In genomic region chr1:224333309-224333926, GRCh38 we compare ENCODE assay signal across 8 cellular contexts. TPM values are rescaled to one million over a fixed set of nuclear protein-coding genes. Genes with fewer than 3 reads are reported as not detected.
DNase-seq lines count a peak whose midpoint lies in the region; ATAC-seq and TF ChIP-seq lines count a peak whose summit lies in the region.

No MANE protein-coding gene starts in this region.

- TF ChIP-seq CTCF in DND-41 (IDR thresholded peaks at IDR 0.05; ENCODE audit: borderline replicate concordance, extremely low read depth, low read length, poor library complexity, severe bottlenecking) (peak; percentile 81), adrenal gland (IDR thresholded peaks at IDR 0.05) (peak; percentile 47 to 85 (median 68))

- no peaks in the 10 kb centered on the region for H3K36me3 Mint-ChIP-seq in stimulated activated effector memory CD8-positive, alpha-beta T cell treated with anti-CD3 and anti-CD28 coated beads, Interleukin-12 subunit alpha, Interleukin-12 subunit beta, amount 100 ng/mL, for 72 hours

- peaks cover 26% of the 10 kb centered on the region for H3K4me1 Mint-ChIP-seq in stimulated activated effector memory CD8-positive, alpha-beta T cell treated with anti-CD3 and anti-CD28 coated beads, Interleukin-12 subunit alpha, Interleukin-12 subunit beta, amount 100 ng/mL, for 72 hours

- H3K4me1 ChIP-seq in DND-41 (ENCODE audit: insufficient read depth, low read length) (peaks cover 29% of the 10 kb centered on the region), adrenal gland (replicated peaks in 1 of 2) (peaks cover 18 to 24% of the 10 kb centered on the region in 2 donors)

- H3K27ac Mint-ChIP-seq in stimulated activated effector memory CD8-positive, alpha-beta T cell treated with anti-CD3 and anti-CD28 coated beads, Interleukin-12 subunit alpha, Interleukin-12 subunit beta, amount 100 ng/mL, for 72 hours = peak overlapping the region; percentile 53

- peak overlapping the region; percentile 38 for H3K4me2 ChIP-seq in DND-41 (ENCODE audit: insufficient read depth, low read length)

- intact Hi-C loops in adrenal gland (cut with DNase I) = loop anchor here in 1 of 2 donors (5.0 kb wide), 1 partner anchor 216 kb away; no protein-coding TSS in a partner anchor

- peaks cover 17% of the 10 kb centered on the region for H3K79me2 ChIP-seq in DND-41 (ENCODE audit: insufficient read depth, low read length)

- H3K27me3 ChIP-seq in DND-41 (ENCODE audit: insufficient read depth, low read length, poor library complexity) (peaks cover 2% of the 10 kb centered on the region), adrenal gland (no peaks in the 10 kb centered on the region)

- no peak for TF ChIP-seq POLR2A in adrenal gland (IDR thresholded peaks at IDR 0.05)

- DNase-seq in DND-41 (peak; percentile 40), NCI-H460 (ENCODE audit: extremely low read depth, low read depth) (peak; percentile 61), adrenal gland (peak in 1 of 7 donors; percentile 8), iPS-NIHi11 (ENCODE audit: low spot score) (peak; percentile 35)
- no peak for DNase-seq in stimulated activated effector memory CD8-positive, alpha-beta T cell treated with anti-CD3 and anti-CD28 coated beads, Interleukin-12 subunit alpha, Interleukin-12 subunit beta, amount 100 ng/mL, for 72 hours (ENCODE audit: low spot score in 2 of 2)
- DNase-seq in stimulated activated CD4-positive, alpha-beta T cell treated with anti-CD3 and anti-CD28 coated beads, Interleukin-12 subunit alpha, Interleukin-12 subunit beta, amount 100 ng/mL, for 4 hours = no peak

- H3K9ac ChIP-seq in DND-41 (ENCODE audit: low read depth, low read length) = peak overlapping the region; percentile 3; the same call in 1 of the 2 replicates

- peaks cover 3% of the 10 kb centered on the region; the same call in 1 of the 2 replicates for H3K36me3 ChIP-seq in DND-41 (ENCODE audit: insufficient read depth, low read length)
- no peaks in the 10 kb centered on the region for H3K36me3 ChIP-seq in adrenal gland (replicated peaks in 1 of 2)

- ATAC-seq in DND-41 (ENCODE audit: insufficient read depth, low read depth) (peak; percentile 67), GM19438 (IDR thresholded peaks at IDR 0.05; ENCODE audit: low read depth, unreplicated experiment) (peak; percentile 47), HG03460 (IDR thresholded peaks at IDR 0.05; ENCODE audit: unreplicated experiment) (peak; percentile 47)
- ATAC-seq in stimulated activated effector memory CD8-positive, alpha-beta T cell treated with anti-CD3 and anti-CD28 coated beads, Interleukin-12 subunit alpha, Interleukin-12 subunit beta, amount 100 ng/mL, for 72 hours = peak; percentile 58

- no peaks in the 10 kb centered on the region for H4K20me1 ChIP-seq in DND-41 (ENCODE audit: insufficient read depth, low read length)

- H3K4me3 Mint-ChIP-seq in stimulated activated effector memory CD8-positive, alpha-beta T cell treated with anti-CD3 and anti-CD28 coated beads, Interleukin-12 subunit alpha, Interleukin-12 subunit beta, amount 100 ng/mL, for 72 hours = peak overlapping the region; percentile 19

- WGBS in adrenal gland, 4 donors = 10 to 18% (median 15%) methylated on average over 3 of the region's 3 CpGs

- no peaks in the 10 kb centered on the region for H3K9me3 Mint-ChIP-seq in stimulated activated effector memory CD8-positive, alpha-beta T cell treated with anti-CD3 and anti-CD28 coated beads, Interleukin-12 subunit alpha, Interleukin-12 subunit beta, amount 100 ng/mL, for 72 hours

- H3K27ac ChIP-seq in DND-41 (ENCODE audit: low read length) (no peak overlapping the region), adrenal gland (no peak overlapping the region)

- peak overlapping the region; percentile 65 for H2AFZ ChIP-seq in DND-41 (ENCODE audit: low read depth, low read length)

- no peak overlapping the region for H3K4me3 ChIP-seq in DND-41 (ENCODE audit: low read depth in 1 of 2, low read length in 2 of 2)
- no peak overlapping the region for H3K4me3 ChIP-seq in adrenal gland

- H3K9me3 ChIP-seq in DND-41 (ENCODE audit: insufficient read depth, low read length, severe bottlenecking) = no peaks in the 10 kb centered on the region
- no peaks in the 10 kb centered on the region for H3K9me3 ChIP-seq in adrenal gland (replicated peaks in 1 of 3)

RNA-seq across cellular contexts. Expression of gene NVL, which starts 3.4 kb away (rescaled TPM):
- total RNA-seq in NCI-H460 (2014; rRNA removed; shearing (Covaris generic)) = 31.9 and 41.5 TPM in 2 replicates
- 52.9 and 72.8 TPM in 2 replicates for polyA plus RNA-seq in NCI-H460 (2014; cell fraction: nucleus; rRNA removed)
- 10 to 100 TPM; 12.0 to 23.2 (median 19.0) TPM for total RNA-seq in adrenal gland
- 10 to 100 TPM; 38.5 to 77.0 (median 44.8) TPM for polyA plus RNA-seq in adrenal gland

RNA-seq across cellular contexts. Expression of gene CNIH4, which starts 23.3 kb away (rescaled TPM):
- total RNA-seq in NCI-H460 (2014; rRNA removed; shearing (Covaris generic)) = 197 and 198 TPM in 2 replicates
- polyA plus RNA-seq in NCI-H460 (2014; cell fraction: nucleus; rRNA removed) = 44.2 and 51.6 TPM in 2 replicates
- total RNA-seq in adrenal gland = 10 to 100 TPM; 10.0 to 52.7 (median 39.3) TPM
- 10 to 100 TPM; 47.0 to 73.0 (median 58.0) TPM for polyA plus RNA-seq in adrenal gland

Comparison
In these comparisons a context has a peak if more than half of its experiments do, and no peak if none do; other contexts are left out.
1. DNase-seq: peak in DND-41 (single experiment), NCI-H460 (single experiment) and iPS-NIHi11 (single experiment); none in stimulated activated effector memory CD8-positive, alpha-beta T cell treated with anti-CD3 and anti-CD28 coated beads, Interleukin-12 subunit alpha, Interleukin-12 subunit beta, amount 100 ng/mL, for 72 hours (0 of 2) and stimulated activated CD4-positive, alpha-beta T cell treated with anti-CD3 and anti-CD28 coated beads, Interleukin-12 subunit alpha, Interleukin-12 subunit beta, amount 100 ng/mL, for 4 hours (single experiment).
2. Peak in every context shown above with its lines, with median percentiles within 50 percentile points of each other: ATAC-seq.